In genomic region chr17:73119631-73120030, GRCh38 we compare ENCODE assay signal across 17 cellular contexts. TPM values are rescaled to one million over a fixed set of nuclear protein-coding genes. Genes with fewer than 3 reads are reported as not detected.
"Had no signal": no experiment of that assay in that cellular context is flagged by ENCODE, and none has a peak within 500 bp of the region (broad histone marks: within the 10 kb centered on the region; RNA-seq: fewer than 3 reads in every experiment).

No MANE protein-coding gene starts in this region.

- H3K27ac Mint-ChIP-seq: activated CD4-positive, alpha-beta memory T cell treated with anti-CD3 and anti-CD28 coated beads, Interleukin-2, amount 10 ng/mL, durations not matched to agents 7 days and 5 days; activated CD4-positive, alpha-beta T cell treated with anti-CD3 and anti-CD28 coated beads for 36 hours; activated naive CD4-positive, alpha-beta T cell treated with anti-CD3 and anti-CD28 coated beads, Interleukin-2, amount 10 ng/mL, durations not matched to agents 7 days and 5 days; activated naive CD8-positive, alpha-beta T cell treated with anti-CD3 and anti-CD28 coated beads for 36 hours; activated T-helper 2 cell treated with anti-CD3 and anti-CD28 coated beads, Interferon-gamma antibody, Interleukin-2, Interleukin-4, amounts not matched to agents 10 μg/mL and 5 μg/mL and 100 μg/mL, durations not matched to agents 14 hours and 24 hours and 36 hours; T-cell had no signal

- H3K4me1 Mint-ChIP-seq: activated CD4-positive, alpha-beta memory T cell treated with anti-CD3 and anti-CD28 coated beads, Interleukin-2, amount 10 ng/mL, durations not matched to agents 7 days and 5 days; activated CD4-positive, alpha-beta T cell treated with anti-CD3 and anti-CD28 coated beads for 36 hours; activated naive CD4-positive, alpha-beta T cell treated with anti-CD3 and anti-CD28 coated beads, Interleukin-2, amount 10 ng/mL, durations not matched to agents 7 days and 5 days; activated naive CD8-positive, alpha-beta T cell treated with anti-CD3 and anti-CD28 coated beads for 36 hours; T-cell had no signal

- DNase-seq: activated CD4-positive, alpha-beta memory T cell treated with anti-CD3 and anti-CD28 coated beads, Interleukin-2, amount 10 ng/mL, durations not matched to agents 7 days and 5 days; activated CD4-positive, alpha-beta T cell treated with anti-CD3 and anti-CD28 coated beads for 36 hours; activated CD4-positive, alpha-beta T cell treated with anti-CD3 and anti-CD28 coated beads, Interleukin-2, amount 50 U/mL, for 1 hour; activated gamma-delta T cell treated with Interleukin-2 at 50 U/mL for 16 hours; activated naive CD4-positive, alpha-beta T cell treated with anti-CD3 and anti-CD28 coated beads, Interleukin-2, amount 10 ng/mL, durations not matched to agents 7 days and 5 days; activated naive CD8-positive, alpha-beta T cell treated with anti-CD3 and anti-CD28 coated beads for 36 hours; activated T-cell treated with anti-CD3 and anti-CD28 coated beads, Interleukin-2, amount 50 U/mL, for 72 hours; MV-4-11; NCI-H2029; NCI-H226; NCI-H526; PC-9; T-cell had no signal

- H3K4me3 Mint-ChIP-seq: activated CD4-positive, alpha-beta memory T cell treated with anti-CD3 and anti-CD28 coated beads, Interleukin-2, amount 10 ng/mL, durations not matched to agents 7 days and 5 days; activated CD4-positive, alpha-beta T cell treated with anti-CD3 and anti-CD28 coated beads for 36 hours; activated naive CD4-positive, alpha-beta T cell treated with anti-CD3 and anti-CD28 coated beads, Interleukin-2, amount 10 ng/mL, durations not matched to agents 7 days and 5 days; activated naive CD8-positive, alpha-beta T cell treated with anti-CD3 and anti-CD28 coated beads for 36 hours; activated T-cell treated with anti-CD3 and anti-CD28 coated beads, Interleukin-2, amount 50 U/mL, for 72 hours; T-cell had no signal

- H3K4me3 ChIP-seq: PC-9, SK-N-MC had no signal

- ATAC-seq: activated CD4-positive, alpha-beta T cell treated with anti-CD3 and anti-CD28 coated beads for 36 hours; activated T-cell treated with anti-CD3 and anti-CD28 coated beads, Interleukin-2, amount 50 U/mL, for 72 hours; T-cell had no signal

- H3K27me3 Mint-ChIP-seq: activated CD4-positive, alpha-beta memory T cell treated with anti-CD3 and anti-CD28 coated beads, Interleukin-2, amount 10 ng/mL, durations not matched to agents 7 days and 5 days; activated naive CD8-positive, alpha-beta T cell treated with anti-CD3 and anti-CD28 coated beads for 36 hours had no signal

- H3K27ac ChIP-seq: PC-9, SK-N-MC, VCaP had no signal

- H3K9me3 Mint-ChIP-seq: activated CD4-positive, alpha-beta memory T cell treated with anti-CD3 and anti-CD28 coated beads, Interleukin-2, amount 10 ng/mL, durations not matched to agents 7 days and 5 days; activated naive CD4-positive, alpha-beta T cell treated with anti-CD3 and anti-CD28 coated beads, Interleukin-2, amount 10 ng/mL, durations not matched to agents 7 days and 5 days; activated naive CD8-positive, alpha-beta T cell treated with anti-CD3 and anti-CD28 coated beads for 36 hours had no signal

- H3K36me3 Mint-ChIP-seq: activated naive CD4-positive, alpha-beta T cell treated with anti-CD3 and anti-CD28 coated beads, Interleukin-2, amount 10 ng/mL, durations not matched to agents 7 days and 5 days; activated naive CD8-positive, alpha-beta T cell treated with anti-CD3 and anti-CD28 coated beads for 36 hours; T-cell had no signal

- H3K4me2 ChIP-seq: PC-9 had no signal

RNA-seq across cellular contexts. Expression of gene SSTR2, which starts 45.2 kb away (rescaled TPM):
- total RNA-seq: MCF 10A, PC-9, T-cell had no signal
